10 cellular contexts compared by ENCODE assay signal in genomic region chr19:4183967-4184717, GRCh38.
A peak's percentile ranks its signal among the peaks of the same experiment; 100 is the strongest.
DNase-seq lines count a peak whose midpoint lies in the region; ATAC-seq and TF ChIP-seq lines count a peak whose summit lies in the region.
"Had no signal": no experiment of that assay in that cellular context is flagged by ENCODE, and none has a peak within 500 bp of the region (broad histone marks: within the 10 kb centered on the region; RNA-seq: fewer than 3 reads in every experiment).

No MANE protein-coding gene starts in this region.

- H3K9me2 ChIP-seq in DOHH2 (replicated peaks; ENCODE audit: control insufficient read depth, low read length), result no peaks in the 10 kb centered on the region

- no peak for TF ChIP-seq CTCF in 22Rv1 (IDR thresholded peaks at IDR 0.05)
- no peak for TF ChIP-seq CTCF in DOHH2 (IDR thresholded peaks at IDR 0.05; ENCODE audit: low read depth, low read length, poor library complexity, severe bottlenecking)

- 0 out of 2 replicates have a peak, but pooled peaks cover 4% of the 10 kb centered on the region for H4K20me1 ChIP-seq in DOHH2 (ENCODE audit: control insufficient read depth, insufficient read depth, low read depth, low read length)

- H3K27me3 ChIP-seq in DOHH2 (ENCODE audit: control insufficient read depth, low read length) (no peaks in the 10 kb centered on the region), iPS-15b (ENCODE audit: control insufficient read depth, insufficient read depth, low read length) (no peaks in the 10 kb centered on the region)

- peak overlapping the region; percentile 67 for H3K27ac ChIP-seq in 22Rv1
- H3K27ac ChIP-seq in DOHH2 (ENCODE audit: low read depth, low read length), result no peak overlapping the region

- H3K4me1 ChIP-seq in DOHH2 (ENCODE audit: control insufficient read depth, low read length) (peaks cover 40% of the 10 kb centered on the region), iPS-15b (ENCODE audit: control insufficient read depth, insufficient read depth, low read length) (no peaks in the 10 kb centered on the region)

- ATAC-seq in GM19452 (IDR thresholded peaks at IDR 0.05; ENCODE audit: unreplicated experiment), result no peak
- no peak for ATAC-seq in HG03039 (IDR thresholded peaks at IDR 0.05; ENCODE audit: unreplicated experiment)
- ATAC-seq: left lobe of liver had no signal

- no peaks in the 10 kb centered on the region for H3K9me3 ChIP-seq in DOHH2 (ENCODE audit: control insufficient read depth, insufficient read depth, low read length)
- H3K9me3 ChIP-seq in iPS-15b (ENCODE audit: control insufficient read depth, insufficient read depth, low read length), result no peaks in the 10 kb centered on the region

- H3K4me3 ChIP-seq in DOHH2 (ENCODE audit: low read length) (no peak overlapping the region), iPS-15b (ENCODE audit: low read depth, low read length) (peak overlapping the region; percentile 18)

- no peaks in the 10 kb centered on the region for H3F3A ChIP-seq in DOHH2 (ENCODE audit: control insufficient read depth, insufficient read depth)

- peak overlapping the region; percentile 27; the same call in 1 of the 2 replicates for H3K4me2 ChIP-seq in DOHH2 (ENCODE audit: low read length)

- H3K79me2 ChIP-seq in DOHH2 (ENCODE audit: control insufficient read depth, low read length), result peaks cover 20% of the 10 kb centered on the region

- peaks cover 14% of the 10 kb centered on the region for H3K36me3 ChIP-seq in DOHH2 (ENCODE audit: control insufficient read depth, low read length)
- H3K36me3 ChIP-seq in iPS-15b (ENCODE audit: control insufficient read depth, insufficient read depth, low read length), result no peaks in the 10 kb centered on the region

- DNase-seq in NCI-H524 treated with DMSO at 0.1 percent for 48 hours (lab: John Stamatoyannopoulos, UW), result peak; percentile 73
- no peak for DNase-seq in activated gamma-delta T cell (lab: John Stamatoyannopoulos, UW)
- DNase-seq in GOT3 (lab: John Stamatoyannopoulos, UW), result no peak
- DNase-seq: EL had no signal

- no peak overlapping the region for H3K9ac ChIP-seq in iPS-15b (ENCODE audit: low read depth, low read length)
